ENCODE assay signal across 26 cellular contexts in genomic region chr7:136309407-136309806, GRCh38.
"Had no signal": no experiment of that assay in that cellular context is flagged by ENCODE, and none has a peak within 500 bp of the region (broad histone marks: within the 10 kb centered on the region; RNA-seq: fewer than 3 reads in every experiment).

No MANE protein-coding gene starts in this region.

- H3K27ac ChIP-seq: esophagus squamous epithelium, heart right ventricle, lower lobe of right lung, ovary, psoas muscle, sigmoid colon, stomach, thyroid gland, vagina had no signal

- H3K36me3 Mint-ChIP-seq: stimulated activated effector memory CD8-positive, alpha-beta T cell treated with anti-CD3 and anti-CD28 coated beads, Interleukin-12 subunit alpha, Interleukin-12 subunit beta, amount 100 ng/mL, for 72 hours had no signal

- H3K4me3 ChIP-seq: esophagus squamous epithelium, heart right ventricle, lower lobe of right lung, ovary, psoas muscle, sigmoid colon, stomach, thyroid gland, vagina had no signal

- DNase-seq: effector memory CD8-positive, alpha-beta T cell; erythroblast; esophagus squamous epithelium; foreskin melanocyte; glutamatergic neuron; heart right ventricle; hypothalamus; immature natural killer cell; left ventricle myocardium superior; lower lobe of right lung; naive thymus-derived CD8-positive, alpha-beta T cell; nephron progenitor cell; nucleus accumbens; ovary; posterior cingulate gyrus; psoas muscle; right cardiac atrium; sigmoid colon; stimulated activated CD4-positive, alpha-beta T cell treated with anti-CD3 and anti-CD28 coated beads, Interleukin-2, amount 100 ng/mL, for 24 hours; stimulated activated CD4-positive, alpha-beta T cell treated with anti-CD3 and anti-CD28 coated beads, Interleukin-4, amount 100 ng/mL, for 24 hours; stimulated activated naive CD4-positive, alpha-beta T cell treated with Interleukin-2 at 50 U/mL for 16 hours; stomach; thyroid gland; trophoblast cell had no signal

- H3K4me1 Mint-ChIP-seq: immature natural killer cell; naive thymus-derived CD8-positive, alpha-beta T cell; nephron progenitor cell; stimulated activated effector memory CD8-positive, alpha-beta T cell treated with anti-CD3 and anti-CD28 coated beads, Interleukin-12 subunit alpha, Interleukin-12 subunit beta, amount 100 ng/mL, for 72 hours had no signal

- H3K4me1 ChIP-seq: esophagus squamous epithelium, heart right ventricle, lower lobe of right lung, psoas muscle, sigmoid colon, stomach, thyroid gland, vagina had no signal

- H3K36me3 ChIP-seq: esophagus squamous epithelium, heart right ventricle, lower lobe of right lung, ovary, sigmoid colon, stomach, thyroid gland, vagina had no signal

- H3K9me3 ChIP-seq: ovary, vagina had no signal

- H3K4me3 Mint-ChIP-seq: effector memory CD8-positive, alpha-beta T cell; immature natural killer cell; naive thymus-derived CD8-positive, alpha-beta T cell; nephron progenitor cell; stimulated activated effector memory CD8-positive, alpha-beta T cell treated with anti-CD3 and anti-CD28 coated beads, Interleukin-12 subunit alpha, Interleukin-12 subunit beta, amount 100 ng/mL, for 72 hours had no signal

- H3K27me3 Mint-ChIP-seq: effector memory CD8-positive, alpha-beta T cell; naive thymus-derived CD8-positive, alpha-beta T cell had no signal

- H3K27ac Mint-ChIP-seq: effector memory CD8-positive, alpha-beta T cell; immature natural killer cell; naive thymus-derived CD8-positive, alpha-beta T cell; nephron progenitor cell; stimulated activated effector memory CD8-positive, alpha-beta T cell treated with anti-CD3 and anti-CD28 coated beads, Interleukin-12 subunit alpha, Interleukin-12 subunit beta, amount 100 ng/mL, for 72 hours had no signal
